Comparison of ENCODE assay signal across 28 cellular contexts in the genomic region with DNA sequence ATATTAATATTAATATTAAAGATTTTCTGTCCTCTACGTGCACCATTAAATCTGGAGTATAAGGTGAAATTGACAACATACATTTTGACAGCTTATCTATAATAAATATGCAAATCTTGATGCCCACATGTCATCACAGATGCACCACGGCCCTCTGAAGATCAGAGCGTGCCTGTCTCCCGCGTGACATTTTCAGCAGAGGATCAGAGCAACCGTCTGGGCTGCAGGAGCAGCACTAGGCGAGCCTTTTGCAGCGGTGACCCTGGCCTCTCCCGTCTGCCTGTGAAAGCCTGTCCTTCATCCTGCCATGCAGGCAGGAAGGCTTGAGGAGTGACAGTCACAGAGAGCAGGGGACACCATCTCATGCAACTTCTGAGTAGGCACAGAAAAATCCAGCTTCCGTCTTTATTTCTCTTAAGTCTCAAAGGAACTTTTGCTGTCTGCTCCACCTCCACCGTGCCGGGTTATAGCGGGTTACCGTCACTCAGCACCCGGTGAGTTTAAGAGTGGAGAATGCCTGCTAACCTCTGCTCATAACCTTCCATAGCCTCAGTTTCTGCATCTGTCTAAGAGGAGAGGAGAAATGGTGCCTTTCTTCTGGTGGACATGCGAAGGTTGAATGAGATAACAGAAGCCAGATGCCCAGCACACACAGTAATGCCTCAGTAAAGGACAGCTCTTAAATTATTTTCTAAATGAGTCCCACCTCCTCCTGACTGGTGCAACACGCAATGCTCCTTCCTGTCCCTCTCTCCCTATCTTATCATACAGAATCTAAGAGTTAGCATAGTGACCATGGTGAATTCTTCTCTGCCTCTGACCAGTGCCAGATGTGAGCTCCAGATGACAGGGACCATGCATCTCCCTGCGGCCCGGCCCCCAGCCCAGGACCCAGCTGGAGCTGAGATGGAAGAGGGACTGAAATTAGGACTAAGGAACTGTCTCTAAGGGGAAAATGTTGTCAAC. TPM values are rescaled to one million over a fixed set of nuclear protein-coding genes. Genes with fewer than 3 reads are reported as not detected.
DNase-seq lines count a peak whose midpoint lies in the region; ATAC-seq and TF ChIP-seq lines count a peak whose summit lies in the region.
"Had no signal": no experiment of that assay in that cellular context is flagged by ENCODE, and none has a peak within 500 bp of the region (broad histone marks: within the 10 kb centered on the region; RNA-seq: fewer than 3 reads in every experiment).

No MANE protein-coding gene starts in this region.

- H3K27ac Mint-ChIP-seq in nephron (peak overlapping the region in 2 of 3 experiments; percentile 24 to 43), progenitor cell of endocrine pancreas (no peak overlapping the region)
- H3K27ac Mint-ChIP-seq: CD8-positive, alpha-beta memory T cell had no signal

- H3K36me3 ChIP-seq in right atrium auricular region: no peaks in the 10 kb centered on the region
- H3K36me3 ChIP-seq: BE2C, SJCRH30 had no signal

- no peaks in the 10 kb centered on the region for H3K36me3 Mint-ChIP-seq in nephron (ENCODE audit: low read depth)
- H3K36me3 Mint-ChIP-seq in progenitor cell of endocrine pancreas (ENCODE audit: insufficient read depth): no peaks in the 10 kb centered on the region
- H3K36me3 Mint-ChIP-seq: CD14-positive monocyte; CD8-positive, alpha-beta memory T cell had no signal

- H3K4me1 ChIP-seq in right atrium auricular region: no peaks in the 10 kb centered on the region
- H3K4me1 ChIP-seq: SJCRH30 had no signal

- TF ChIP-seq CTCF in right atrium auricular region (IDR thresholded peaks at IDR 0.05) (no peak), nephron (IDR thresholded peaks at IDR 0.05; ENCODE audit: unreplicated experiment in 3 of 3) (no peak), progenitor cell of endocrine pancreas (IDR thresholded peaks at IDR 0.05; ENCODE audit: unreplicated experiment) (no peak)

- peak; percentile 30 for DNase-seq in Right ventricle myocardium inferior (ENCODE audit: missing footprints)
- DNase-seq in right atrium auricular region (ENCODE audit: low spot score): no peak
- DNase-seq in progenitor cell of endocrine pancreas (ENCODE audit: low spot score, unreplicated experiment): no peak
- no peak for DNase-seq in mesenteric fat pad (ENCODE audit: low spot score)
- DNase-seq: 8988T; ACHN; BE2C; CD8-positive, alpha-beta memory T cell; DMS153; DND-41; GOT3; HCEC 1CT; IMR-90; KG1; MM.1S; NCI-H1417 treated with DMSO at 0.1 percent for 48 hours; NCI-H1694 treated with DMSO at 0.1 percent for 48 hours; NCI-H2081; NCI-H2227 treated with DMSO at 0.1 percent for 48 hours; NCI-H748 treated with DMSO at 0.1 percent for 48 hours; NK-92 treated with Interleukin-12 subunit alpha and Interleukin-12 subunit beta, amount 100 ng/mL, for 24 hours; PC-3; SJCRH30 had no signal

- peaks cover 65% of the 10 kb centered on the region for H3K27me3 Mint-ChIP-seq in nephron (ENCODE audit: low read depth)
- peaks cover 47% of the 10 kb centered on the region for H3K27me3 Mint-ChIP-seq in progenitor cell of endocrine pancreas

- peaks cover 0 to 5% of the 10 kb centered on the region in 2 donors for H3K27me3 ChIP-seq in right atrium auricular region
- H3K27me3 ChIP-seq: BE2C, SJCRH30 had no signal

- H3K4me3 ChIP-seq in right atrium auricular region: no peak overlapping the region
- H3K4me3 ChIP-seq: SJCRH30 had no signal

- H3K4me3 Mint-ChIP-seq in nephron (no peak overlapping the region), progenitor cell of endocrine pancreas (ENCODE audit: low read depth) (no peak overlapping the region)
- H3K4me3 Mint-ChIP-seq: CD8-positive, alpha-beta memory T cell had no signal

- H3K4me1 Mint-ChIP-seq in nephron (peaks cover 65% of the 10 kb centered on the region), progenitor cell of endocrine pancreas (ENCODE audit: low read depth) (peaks cover 18% of the 10 kb centered on the region)
- H3K4me1 Mint-ChIP-seq: CD14-positive monocyte had no signal

- intact Hi-C loops in Right ventricle myocardium inferior (cut with DNase I): no loop called here

- H3K27ac ChIP-seq in right atrium auricular region: no peak overlapping the region
- H3K27ac ChIP-seq: SJCRH30 had no signal

- no peak for TF ChIP-seq POLR2A in GM18505 (IDR thresholded peaks at IDR 0.05; ENCODE audit: borderline replicate concordance, extremely low read depth, insufficient read depth, insufficient read length)

- no peaks in the 10 kb centered on the region for H3K9me3 ChIP-seq in right atrium auricular region
- H3K9me3 ChIP-seq: BE2C, SJCRH30 had no signal

- no peak for ATAC-seq in Right ventricle myocardium inferior
- ATAC-seq in SK-N-SH treated with all-trans-retinoic acid at 6 μM for 48 hours: no peak; the same call in 2 of the 3 replicates
- no peak for ATAC-seq in HG03342 (IDR thresholded peaks at IDR 0.05; ENCODE audit: unreplicated experiment)
- no peak for ATAC-seq in GM18505 (IDR thresholded peaks at IDR 0.05; ENCODE audit: unreplicated experiment)
- ATAC-seq: PC-3 had no signal

- no peaks in the 10 kb centered on the region for H3K9me3 Mint-ChIP-seq in nephron
- H3K9me3 Mint-ChIP-seq in progenitor cell of endocrine pancreas (ENCODE audit: low read depth): no peaks in the 10 kb centered on the region

TF ChIP-seq in SK-N-SH treated with all-trans-retinoic acid at 6 μM for 48 hours, 23 proteins besides CTCF, POLR2A, EP300 and RAD21:
- no peak for TF ChIP-seq SNAI2 (CRISPR knock-in tag; IDR thresholded peaks at IDR 0.05)
- TF ChIP-seq TCF4 (CRISPR knock-in tag; IDR thresholded peaks at IDR 0.05; ENCODE audit: borderline replicate concordance): peak; percentile 74; the same call in 1 of the 2 replicates

RNA-seq across cellular contexts. Expression of gene CELF4, which starts 43.8 kb away (rescaled TPM):
- total RNA-seq in Right ventricle myocardium inferior (not detected), right atrium auricular region (1 to 10 TPM in 1 of 2 donors, under 1 TPM in 1; 0.22 to 3.9 TPM), progenitor cell of endocrine pancreas (4.6 and 5.5 TPM in 2 replicates), mesenteric fat pad (0.39 TPM)
- total RNA-seq: CD8-positive, alpha-beta memory T cell; IMR-90; SJCRH30 had no signal
